In genomic region chr12:40224439-40225291, GRCh38 we compare ENCODE assay signal across 8 cellular contexts. TPM values are rescaled to one million over a fixed set of nuclear protein-coding genes. Genes with fewer than 3 reads are reported as not detected.
DNase-seq lines count a peak whose midpoint lies in the region; ATAC-seq and TF ChIP-seq lines count a peak whose summit lies in the region.

LRRK2 (plus strand) TSS chr12:40224997; CDS start chr12:40225132, 135 bp downstream.

- no peak within 1 kb of the TSS for H3K4me2 ChIP-seq in neural cell (ENCODE audit: low read length)

- no peaks in the 10 kb centered on the region for H3K79me2 ChIP-seq in neural cell (replicated peaks; ENCODE audit: insufficient read depth, low read length)

- TF ChIP-seq POLR2A in tibial nerve (IDR thresholded peaks at IDR 0.05): peak; percentile 61 to 76

- H3K9me3 ChIP-seq in NT2/D1 (ENCODE audit: insufficient read depth, low read length) (no peaks in the 10 kb centered on the region), neural cell (ENCODE audit: low read length) (no peaks in the 10 kb centered on the region), tibial nerve (no peaks in the 10 kb centered on the region)

- no peaks in the 10 kb centered on the region for H4K20me1 ChIP-seq in neural cell (ENCODE audit: insufficient read depth)

- no peak within 1 kb of the TSS for H3K27ac ChIP-seq in neural cell (ENCODE audit: low read length)
- peak within 1 kb of the TSS; percentile 96 to 99 (median 98) for H3K27ac ChIP-seq in tibial nerve

- H3K9ac ChIP-seq in NT2/D1 (ENCODE audit: insufficient read length, low read depth) (peak within 1 kb of the TSS; percentile 80), neural cell (ENCODE audit: low read length) (peak within 1 kb of the TSS; percentile 44)

- TF ChIP-seq CTCF in foreskin fibroblast (IDR thresholded peaks at IDR 0.05; ENCODE audit: low read depth, low read length): no peak
- no peak for TF ChIP-seq CTCF in neural cell (IDR thresholded peaks at IDR 0.05; ENCODE audit: poor library complexity, severe bottlenecking)
- peak in 2 of 5 experiments; percentile 6 to 20 for TF ChIP-seq CTCF in tibial nerve (IDR thresholded peaks at IDR 0.05)

- H3K4me1 ChIP-seq in NT2/D1 (ENCODE audit: insufficient read depth, insufficient read length): no peaks in the 10 kb centered on the region
- H3K4me1 ChIP-seq in tibial nerve: peaks cover 0 to 43% (median 3%) of the 10 kb centered on the region in 4 donors

- H2AFZ ChIP-seq in neural cell (ENCODE audit: low read depth, low read length): no peak within 1 kb of the TSS

- peak; percentile 49 for ATAC-seq in HG02943 (IDR thresholded peaks at IDR 0.05; ENCODE audit: low read depth, unreplicated experiment)

- H3K9me2 ChIP-seq in neural cell (ENCODE audit: insufficient read depth, low read length): no peaks in the 10 kb centered on the region

- peak within 1 kb of the TSS; percentile 59 for H3K4me3 ChIP-seq in NT2/D1 (ENCODE audit: insufficient read length, low read depth)
- peak within 1 kb of the TSS; percentile 63 to 86 for H3K4me3 ChIP-seq in foreskin fibroblast (ENCODE audit: low read depth in 1 of 2, low read length in 2 of 2)
- peak within 1 kb of the TSS; percentile 67 for H3K4me3 ChIP-seq in neural cell (ENCODE audit: low read length)
- H3K4me3 ChIP-seq in tibial nerve: peak within 1 kb of the TSS; percentile 77 to 91 (median 78)

- WGBS in tibial nerve, 2 donors: 1% methylated on average over 29 to 42 of the region's 78 CpGs

- no peaks in the 10 kb centered on the region for H3F3A ChIP-seq in neural cell (ENCODE audit: insufficient read depth, low read length, poor library complexity, severe bottlenecking)

- DNase-seq in activated naive CD4-positive, alpha-beta T cell treated with Interleukin-2 at 50 U/mL for 16 hours: peak; percentile 49
- DNase-seq in activated naive CD4-positive, alpha-beta T cell (lab: John Stamatoyannopoulos, UW): no peak
- DNase-seq in NT2/D1 (ENCODE audit: low read depth, low spot score) (peak; percentile 9), foreskin fibroblast (peak; percentile 78 to 91), tibial nerve (ENCODE audit: low spot score in 2 of 2) (peak; percentile 68 to 69)
- DNase-seq in activated T-helper 9 cell treated with anti-CD3 and anti-CD28 coated beads, Interleukin-2, amount 50 U/mL, for 16 hours (ENCODE audit: low read depth): peak; percentile 36

- TF ChIP-seq EP300 in neural cell (conservative IDR thresholded peaks at IDR 0.05; ENCODE audit: poor library complexity, severe bottlenecking) (no peak), tibial nerve (IDR thresholded peaks at IDR 0.05) (peak in 1 of 2 donors; percentile 82)

- H3K36me3 ChIP-seq in NT2/D1 (ENCODE audit: insufficient read depth, insufficient read length, low read length) (no peaks in the 10 kb centered on the region), neural cell (ENCODE audit: insufficient read depth, low read length) (no peaks in the 10 kb centered on the region), tibial nerve (no peaks in the 10 kb centered on the region)

- TF ChIP-seq RAD21 in neural cell (conservative IDR thresholded peaks at IDR 0.05): no peak

- H3K27me3 ChIP-seq in NT2/D1 (ENCODE audit: insufficient read depth, insufficient read length) (peaks cover 42% of the 10 kb centered on the region), neural cell (ENCODE audit: insufficient read depth, low read depth, low read length) (peaks cover 25% of the 10 kb centered on the region), tibial nerve (no peaks in the 10 kb centered on the region)

TF ChIP-seq in neural cell, 6 proteins besides CTCF, POLR2A, EP300 and RAD21:
- no peak for TF ChIP-seq REST (IDR thresholded peaks at IDR 0.05; ENCODE audit: borderline replicate concordance)
- no peak for TF ChIP-seq EZH2 (IDR thresholded peaks at IDR 0.05; ENCODE audit: borderline replicate concordance, insufficient read depth, low read length, poor library complexity, severe bottlenecking)
- TF ChIP-seq SMC3 (conservative IDR thresholded peaks at IDR 0.05; ENCODE audit: poor library complexity): no peak
- no peak for TF ChIP-seq TAF1 (IDR thresholded peaks at IDR 0.05; ENCODE audit: low read depth)
- TF ChIP-seq MXI1 (conservative IDR thresholded peaks at IDR 0.05; ENCODE audit: poor library complexity, severe bottlenecking): no peak
- TF ChIP-seq POLR2AphosphoS5 (IDR thresholded peaks at IDR 0.05): no peak

RNA-seq across cellular contexts. Expression of gene LRRK2, which starts in this region (rescaled TPM):
- polyA plus RNA-seq in neural cell: 0.04 and 0.54 TPM in 2 replicates
- polyA minus RNA-seq in neural cell: 0.49 and 0.58 TPM in 2 replicates
- 10 to 100 TPM; 29.6 to 38.5 (median 32.3) TPM for total RNA-seq in tibial nerve

Comparison
In these comparisons a context has a peak if more than half of its experiments do, and no peak if none do; other contexts are left out.
1. DNase-seq: peak in activated naive CD4-positive, alpha-beta T cell treated with Interleukin-2 at 50 U/mL for 16 hours (single experiment), NT2/D1 (single experiment), activated T-helper 9 cell treated with anti-CD3 and anti-CD28 coated beads, Interleukin-2, amount 50 U/mL, for 16 hours (single experiment), foreskin fibroblast (2 of 2) and tibial nerve (2 of 2); none in activated naive CD4-positive, alpha-beta T cell (0 of 4).
2. Peak in every context shown above with its lines, with median percentiles within 50 percentile points of each other: H3K4me3 ChIP-seq.